Comparison of ENCODE assay signal across 16 cellular contexts in genomic region chr12:126953365-126953889, GRCh38.
DNase-seq lines count a peak whose midpoint lies in the region; ATAC-seq and TF ChIP-seq lines count a peak whose summit lies in the region.
"Had no signal": no experiment of that assay in that cellular context is flagged by ENCODE, and none has a peak within 500 bp of the region (broad histone marks: within the 10 kb centered on the region; RNA-seq: fewer than 3 reads in every experiment).

No MANE protein-coding gene starts in this region.

- TF ChIP-seq POLR2A in esophagus muscularis mucosa (IDR thresholded peaks at IDR 0.05; ENCODE audit: low read depth) (no peak), prostate gland (IDR thresholded peaks at IDR 0.05) (no peak)

- DNase-seq in KBM-7 (peak; percentile 8), WERI-Rb-1 (no peak), esophagus muscularis mucosa (ENCODE audit: extremely low spot score) (peak; percentile 79), left lung (no peak), NCI-H2081 (lab: John Stamatoyannopoulos, UW) (no peak), prostate gland (ENCODE audit: low spot score) (no peak), 8988T (no peak)
- DNase-seq: DMS153, DND-41, MG63, NCI-H2029, NCI-H2227 treated with DMSO at 0.1 percent for 48 hours, NCI-H69, Peyer's patch, SHP77 treated with DMSO at 0.1 percent for 48 hours had no signal

- intact Hi-C loops in esophagus muscularis mucosa (cut with DNase I) (no loop called here), left lung (cut with DNase I) (no loop called here), prostate gland (cut with DNase I) (no loop called here)

- H3K4me1 ChIP-seq in esophagus muscularis mucosa (no peaks in the 10 kb centered on the region), left lung (no peaks in the 10 kb centered on the region), prostate gland (replicated peaks) (no peaks in the 10 kb centered on the region)

- H3K27ac ChIP-seq in WERI-Rb-1 (peak overlapping the region; percentile 72), esophagus muscularis mucosa (replicated peaks in 1 of 4) (no peak overlapping the region), left lung (no peak overlapping the region), prostate gland (no peak overlapping the region)
- H3K27ac ChIP-seq: Peyer's patch had no signal

- H3K36me3 ChIP-seq in WERI-Rb-1 (no peaks in the 10 kb centered on the region), esophagus muscularis mucosa (no peaks in the 10 kb centered on the region), left lung (no peaks in the 10 kb centered on the region), prostate gland (no peaks in the 10 kb centered on the region)
- H3K36me3 ChIP-seq: MG63, Peyer's patch had no signal

- peaks cover 12% of the 10 kb centered on the region for H3K9me3 ChIP-seq in WERI-Rb-1 (ENCODE audit: severe bottlenecking)
- no peaks in the 10 kb centered on the region for H3K9me3 ChIP-seq in esophagus muscularis mucosa
- no peaks in the 10 kb centered on the region for H3K9me3 ChIP-seq in left lung
- H3K9me3 ChIP-seq in prostate gland: no peaks in the 10 kb centered on the region
- H3K9me3 ChIP-seq: MG63, Peyer's patch had no signal

- in situ Hi-C loops in KBM-7 (cut with MboI; ENCODE audit: low pct_unique_long_range_greater_than_20kb, low sequenced_read_pairs): no loop called here

- H3K4me3 ChIP-seq in WERI-Rb-1 (ENCODE audit: low read depth, low read length) (no peak overlapping the region), esophagus muscularis mucosa (no peak overlapping the region), left lung (no peak overlapping the region), prostate gland (no peak overlapping the region)
- H3K4me3 ChIP-seq: MG63, Peyer's patch had no signal

- no peak for TF ChIP-seq EP300 in esophagus muscularis mucosa (IDR thresholded peaks at IDR 0.05)

- 92% methylated on average over 7 of the region's 7 CpGs for WGBS in esophagus muscularis mucosa
- 81% methylated on average over 7 of the region's 7 CpGs for WGBS in prostate gland

- ATAC-seq in left lung: no peak
- ATAC-seq: HepG2 had no signal

- no peaks in the 10 kb centered on the region for H3K27me3 ChIP-seq in WERI-Rb-1 (ENCODE audit: insufficient read depth, low read depth, severe bottlenecking)
- no peaks in the 10 kb centered on the region for H3K27me3 ChIP-seq in esophagus muscularis mucosa
- no peaks in the 10 kb centered on the region for H3K27me3 ChIP-seq in left lung
- no peaks in the 10 kb centered on the region for H3K27me3 ChIP-seq in prostate gland (replicated peaks; ENCODE audit: insufficient read depth)
- H3K27me3 ChIP-seq: MG63, Peyer's patch had no signal

- TF ChIP-seq CTCF in WERI-Rb-1 (IDR thresholded peaks at IDR 0.05; ENCODE audit: low read depth, low read length) (no peak), esophagus muscularis mucosa (IDR thresholded peaks at IDR 0.05) (no peak), left lung (IDR thresholded peaks at IDR 0.05) (no peak), prostate gland (IDR thresholded peaks at IDR 0.05) (no peak)

Comparison
In these comparisons a context has a peak if more than half of its experiments do, and no peak if none do; other contexts are left out.
1. DNase-seq: peak in KBM-7 (single experiment) and esophagus muscularis mucosa (single experiment); none in WERI-Rb-1 (single experiment), left lung (0 of 2), NCI-H2081 (0 of 2), prostate gland (single experiment) and 8988T (single experiment).